8 cellular contexts compared by ENCODE assay signal in the genomic region with DNA sequence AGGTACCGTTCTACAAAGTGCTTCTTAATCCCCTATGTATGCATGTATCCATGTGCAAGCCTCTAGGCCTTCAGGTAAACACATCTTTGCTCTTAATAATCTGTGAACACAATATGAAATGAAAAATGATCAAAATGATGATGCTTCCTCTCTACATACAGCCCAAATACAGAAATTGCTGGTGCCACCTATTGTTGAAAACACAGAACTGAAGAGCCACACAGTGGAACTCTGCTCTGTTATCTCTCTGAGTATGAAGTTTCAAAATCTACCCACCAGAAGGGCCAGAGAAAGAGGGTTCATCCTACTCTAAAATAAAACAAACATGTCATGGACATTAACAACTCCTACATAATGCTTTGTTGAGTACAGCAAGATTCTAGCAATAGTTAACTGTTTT.
DNase-seq lines count a peak whose midpoint lies in the region; TF ChIP-seq lines count a peak whose summit lies in the region.

No MANE protein-coding gene starts in this region.

- H3K4me3 ChIP-seq in fibroblast of villous mesenchyme (ENCODE audit: low read depth, low read length): no peak overlapping the region
- no peak overlapping the region for H3K4me3 ChIP-seq in stomach

- no peak for TF ChIP-seq POLR2A in stomach (IDR thresholded peaks at IDR 0.05)

- no peak overlapping the region for H3K27ac ChIP-seq in stomach

- peaks cover 0 to 24% (median 10%) of the 10 kb centered on the region in 4 donors for H3K4me1 ChIP-seq in stomach

- peaks cover 0 to 2% (median 0%) of the 10 kb centered on the region in 4 donors for H3K9me3 ChIP-seq in stomach

- no peak for TF ChIP-seq EP300 in stomach (IDR thresholded peaks at IDR 0.05)

- no peaks in the 10 kb centered on the region for H3K36me3 ChIP-seq in stomach

- intact Hi-C loops in stomach (cut with DNase I; ENCODE audit: low total_unique reads): no loop called here

- WGBS in stomach, 5 donors: 79 to 85% (median 81%) methylated on average over 1 of the region's 1 CpG

- TF ChIP-seq CTCF in fibroblast of villous mesenchyme (IDR thresholded peaks at IDR 0.05; ENCODE audit: insufficient read depth, low read depth, low read length): peak; percentile 71
- peak in 5 of 7 experiments; percentile 6 to 49 (median 41) for TF ChIP-seq CTCF in stomach (IDR thresholded peaks at IDR 0.05)

- H3K27me3 ChIP-seq in stomach: no peaks in the 10 kb centered on the region

- DNase-seq in NCI-H748 (lab: John Stamatoyannopoulos, UW; ENCODE audit: unreplicated experiment) (peak; percentile 24), NCI-H748 treated with DMSO at 0.1 percent for 48 hours (lab: John Stamatoyannopoulos, UW) (no peak), OCI-M1 (lab: John Stamatoyannopoulos, UW) (peak; percentile 95), fibroblast of villous mesenchyme (ENCODE audit: low read depth) (peak; percentile 52), stomach (no peak), HuH-7.5 (ENCODE audit: low spot score) (no peak), ureter (ENCODE audit: low spot score) (no peak), kidney glomerular epithelial cell (lab: John Stamatoyannopoulos, UW) (no peak)

Comparison
In these comparisons a context has a peak if more than half of its experiments do, and no peak if none do; other contexts are left out.
1. DNase-seq: peak in NCI-H748 (single experiment), OCI-M1 (single experiment) and fibroblast of villous mesenchyme (single experiment); none in NCI-H748 treated with DMSO at 0.1 percent for 48 hours (single experiment), stomach (single experiment), HuH-7.5 (single experiment), ureter (single experiment) and kidney glomerular epithelial cell (single experiment).